ENCODE assay signal across 33 cellular contexts in the genomic region with DNA sequence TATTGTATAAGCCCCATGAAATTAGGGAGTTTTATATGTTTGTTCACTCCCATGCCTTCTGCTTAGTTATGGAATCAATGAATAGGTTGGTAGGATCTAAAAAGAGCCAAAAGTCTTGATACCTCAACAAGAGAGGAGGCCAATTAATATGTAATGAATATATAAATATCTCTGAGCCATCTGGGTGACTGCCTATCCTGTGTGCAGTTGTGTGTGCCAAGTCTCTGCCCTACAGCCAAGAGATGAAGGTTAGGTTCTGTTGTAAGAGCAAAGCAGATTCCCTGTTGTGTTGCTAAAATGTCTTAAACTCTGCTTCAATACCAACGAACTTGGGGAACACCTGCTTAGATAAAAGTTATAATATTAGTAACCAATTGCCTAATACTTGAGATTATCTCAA.
"Had no signal": no experiment of that assay in that cellular context is flagged by ENCODE, and none has a peak within 500 bp of the region (broad histone marks: within the 10 kb centered on the region; RNA-seq: fewer than 3 reads in every experiment).

No MANE protein-coding gene starts in this region.

- H3K27ac ChIP-seq: Peyer's patch, VCaP had no signal

- H3K27me3 ChIP-seq: Peyer's patch had no signal

- H3K36me3 ChIP-seq: Peyer's patch had no signal

- H3K36me3 Mint-ChIP-seq: activated CD4-positive, alpha-beta memory T cell treated with anti-CD3 and anti-CD28 coated beads for 36 hours; activated naive CD8-positive, alpha-beta T cell; brain had no signal

- H3K9me3 Mint-ChIP-seq: activated CD4-positive, alpha-beta memory T cell treated with anti-CD3 and anti-CD28 coated beads for 36 hours; activated naive CD4-positive, alpha-beta T cell treated with anti-CD3 and anti-CD28 coated beads for 36 hours; activated naive CD8-positive, alpha-beta T cell treated with anti-CD3 and anti-CD28 coated beads, Interleukin-2, amount 50 U/mL, for 24 hours; activated T-cell treated with anti-CD3 and anti-CD28 coated beads, Interleukin-2, amount 50 U/mL, for 4 hours; activated T-helper 1 cell treated with anti-CD3 and anti-CD28 coated beads, Interleukin-12 subunit alpha, Interleukin-12 subunit beta, Interleukin-2, Interleukin-4 antibody, amounts not matched to agents 30 ng/mL and 10 ng/mL and 1 ng/mL, durations not matched to agents 14 hours and 24 hours and 36 hours had no signal

- ATAC-seq: activated naive CD8-positive, alpha-beta T cell treated with anti-CD3 and anti-CD28 coated beads, Interleukin-2, amount 50 U/mL, for 24 hours; activated T-cell treated with anti-CD3 and anti-CD28 coated beads, Interleukin-2, amount 50 U/mL, for 4 hours; K562; PC-3 had no signal

- H3K4me1 Mint-ChIP-seq: activated B cell treated with CpG ODN at 0.5 μM for 24 hours; activated naive CD8-positive, alpha-beta T cell treated with anti-CD3 and anti-CD28 coated beads, Interleukin-2, amount 50 U/mL, for 24 hours; brain had no signal

- H3K4me3 Mint-ChIP-seq: activated B cell treated with CpG ODN at 0.5 μM for 24 hours; activated CD4-positive, alpha-beta memory T cell treated with anti-CD3 and anti-CD28 coated beads for 36 hours; activated naive CD4-positive, alpha-beta T cell treated with anti-CD3 and anti-CD28 coated beads for 36 hours; activated naive CD8-positive, alpha-beta T cell; activated naive CD8-positive, alpha-beta T cell treated with anti-CD3 and anti-CD28 coated beads, Interleukin-2, amount 50 U/mL, for 24 hours; activated T-cell treated with anti-CD3 and anti-CD28 coated beads, Interleukin-2, amount 50 U/mL, for 4 hours; activated T-helper 1 cell treated with anti-CD3 and anti-CD28 coated beads, Interleukin-12 subunit alpha, Interleukin-12 subunit beta, Interleukin-2, Interleukin-4 antibody, amounts not matched to agents 30 ng/mL and 10 ng/mL and 1 ng/mL, durations not matched to agents 14 hours and 24 hours and 36 hours; brain had no signal

- H3K27me3 Mint-ChIP-seq: brain had no signal

- H3K4me1 ChIP-seq: Peyer's patch had no signal

- H3K4me3 ChIP-seq: K562, Peyer's patch had no signal

- H3K9me3 ChIP-seq: Peyer's patch had no signal

- DNase-seq: activated B cell treated with CpG ODN at 0.5 μM for 24 hours; activated CD4-positive, alpha-beta memory T cell treated with anti-CD3 and anti-CD28 coated beads for 36 hours; activated CD4-positive, alpha-beta T cell treated with anti-CD3 and anti-CD28 coated beads for 4 hours; activated CD4-positive, alpha-beta T cell treated with anti-CD3 and anti-CD28 coated beads, Interleukin-2, amount 50 U/mL, for 1 hour; activated CD4-positive, CD25-positive, alpha-beta regulatory T cell treated with anti-CD3 and anti-CD28 coated beads, Interleukin-2, amount 50 U/mL, for 72 hours; activated CD8-positive, alpha-beta memory T cell treated with anti-CD3 and anti-CD28 coated beads, Interleukin-2, amount 50 U/mL, for 4 hours; activated gamma-delta T cell treated with Interleukin-2 at 50 U/mL for 16 hours; activated naive CD4-positive, alpha-beta T cell treated with anti-CD3 and anti-CD28 coated beads for 36 hours; activated naive CD8-positive, alpha-beta T cell treated with anti-CD3 and anti-CD28 coated beads, Interleukin-2, amount 50 U/mL, for 24 hours; activated T-cell treated with anti-CD3 and anti-CD28 coated beads for 4 hours; activated T-cell treated with anti-CD3 and anti-CD28 coated beads, Interleukin-2, amount 50 U/mL, for 4 hours; anterior cingulate cortex; central memory CD4-positive, alpha-beta T cell; IMR-90; NCI-H1105; NCI-H1417 treated with DMSO at 0.1 percent for 48 hours; NCI-H1930; NCI-H2081 treated with DMSO at 0.1 percent for 48 hours; NCI-H2171; NCI-H524; NK-92 treated with Interleukin-12 subunit alpha and Interleukin-12 subunit beta, amount 100 ng/mL, for 24 hours; PC-3; Peyer's patch; RPMI8226; SW 1271; T-helper 1 cell; T-helper 2 cell; T-helper 9 cell had no signal

- H3K27ac Mint-ChIP-seq: activated B cell treated with CpG ODN at 0.5 μM for 24 hours; activated CD4-positive, alpha-beta memory T cell treated with anti-CD3 and anti-CD28 coated beads for 36 hours; activated naive CD4-positive, alpha-beta T cell treated with anti-CD3 and anti-CD28 coated beads for 36 hours; activated naive CD8-positive, alpha-beta T cell; activated naive CD8-positive, alpha-beta T cell treated with anti-CD3 and anti-CD28 coated beads, Interleukin-2, amount 50 U/mL, for 24 hours; activated T-helper 1 cell treated with anti-CD3 and anti-CD28 coated beads, Interleukin-12 subunit alpha, Interleukin-12 subunit beta, Interleukin-2, Interleukin-4 antibody, amounts not matched to agents 30 ng/mL and 10 ng/mL and 1 ng/mL, durations not matched to agents 14 hours and 24 hours and 36 hours; brain had no signal
